Comparison of ENCODE assay signal across 13 cellular contexts in the genomic region with DNA sequence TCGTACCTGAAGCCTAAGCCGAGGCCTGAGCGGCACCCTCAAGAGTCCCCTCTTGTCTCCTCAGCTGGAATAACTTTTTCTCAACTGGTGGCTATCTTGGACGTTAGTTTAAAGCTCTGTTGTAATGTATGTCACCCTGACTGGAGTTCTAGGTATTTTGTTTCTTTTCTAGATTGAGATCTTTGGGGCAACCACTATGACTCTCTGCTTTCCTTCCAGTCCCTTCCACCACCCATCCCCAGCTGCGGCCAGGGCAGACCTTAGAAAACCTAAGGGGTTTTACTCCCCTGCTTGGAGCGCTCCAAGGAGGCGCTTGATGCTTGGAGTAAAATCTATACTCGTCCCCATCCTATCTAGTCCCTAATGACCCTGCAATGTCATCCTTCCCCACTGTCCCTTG.
"Had no signal": no experiment of that assay in that cellular context is flagged by ENCODE, and none has a peak within 500 bp of the region (broad histone marks: within the 10 kb centered on the region; RNA-seq: fewer than 3 reads in every experiment).

No MANE protein-coding gene starts in this region.

- DNase-seq: activated B cell treated with CpG ODN at 0.5 μM for 24 hours; activated CD4-positive, alpha-beta T cell treated with anti-CD3 and anti-CD28 coated beads, Interleukin-2, amount 50 U/mL, for 1 hour; activated naive CD4-positive, alpha-beta T cell treated with Interleukin-2 at 50 U/mL for 16 hours; activated T-cell treated with anti-CD3 and anti-CD28 coated beads, Interleukin-2, amount 50 U/mL, for 4 hours; mammary epithelial cell; naive B cell; nucleus accumbens; stimulated activated CD4-positive, alpha-beta T cell treated with anti-CD3 and anti-CD28 coated beads, Interleukin-2, amount 100 ng/mL, for 48 hours; stimulated activated naive B cell treated with anti-CD40 and anti-IgM and Interleukin-4, amounts not matched to agents 10 μg/mL and 1 μg/mL and 100 μg/mL, for 72 hours; trophoblast cell had no signal

- H3K4me3 Mint-ChIP-seq: activated B cell treated with CpG ODN at 0.5 μM for 24 hours; activated T-cell treated with anti-CD3 and anti-CD28 coated beads, Interleukin-2, amount 50 U/mL, for 4 hours; stimulated activated naive B cell treated with anti-CD40 and anti-IgM and Interleukin-4, amounts not matched to agents 10 μg/mL and 1 μg/mL and 100 μg/mL, for 72 hours had no signal

- H3K27me3 ChIP-seq: right atrium auricular region had no signal

- H3K36me3 ChIP-seq: right atrium auricular region had no signal

- H3K27me3 Mint-ChIP-seq: activated B cell treated with CpG ODN at 0.5 μM for 24 hours; naive B cell; stimulated activated naive B cell treated with anti-CD40 and anti-IgM and Interleukin-4, amounts not matched to agents 10 μg/mL and 1 μg/mL and 100 μg/mL, for 72 hours had no signal

- ATAC-seq: activated T-cell treated with anti-CD3 and anti-CD28 coated beads, Interleukin-2, amount 50 U/mL, for 4 hours; esophagus mucosa; left lobe of liver; stimulated activated naive B cell treated with anti-CD40 and anti-IgM and Interleukin-4, amounts not matched to agents 10 μg/mL and 1 μg/mL and 100 μg/mL, for 72 hours had no signal

- H3K4me1 ChIP-seq: right atrium auricular region had no signal

- H3K27ac ChIP-seq: right atrium auricular region had no signal

- H3K27ac Mint-ChIP-seq: activated B cell treated with CpG ODN at 0.5 μM for 24 hours; naive B cell; stimulated activated naive B cell treated with anti-CD40 and anti-IgM and Interleukin-4, amounts not matched to agents 10 μg/mL and 1 μg/mL and 100 μg/mL, for 72 hours had no signal

- H3K4me3 ChIP-seq: right atrium auricular region had no signal
